In genomic region chr19:17680235-17680722, GRCh38 we compare ENCODE assay signal across 1 cellular context.
A peak's percentile ranks its signal among the peaks of the same experiment; 100 is the strongest.
TF ChIP-seq lines count a peak whose summit lies in the region.

No MANE protein-coding gene starts in this region.

TF ChIP-seq in K562, 482 proteins besides CTCF, POLR2A, EP300 and RAD21 (continued from another document and continues in another):
- TF ChIP-seq, protein P1, sequence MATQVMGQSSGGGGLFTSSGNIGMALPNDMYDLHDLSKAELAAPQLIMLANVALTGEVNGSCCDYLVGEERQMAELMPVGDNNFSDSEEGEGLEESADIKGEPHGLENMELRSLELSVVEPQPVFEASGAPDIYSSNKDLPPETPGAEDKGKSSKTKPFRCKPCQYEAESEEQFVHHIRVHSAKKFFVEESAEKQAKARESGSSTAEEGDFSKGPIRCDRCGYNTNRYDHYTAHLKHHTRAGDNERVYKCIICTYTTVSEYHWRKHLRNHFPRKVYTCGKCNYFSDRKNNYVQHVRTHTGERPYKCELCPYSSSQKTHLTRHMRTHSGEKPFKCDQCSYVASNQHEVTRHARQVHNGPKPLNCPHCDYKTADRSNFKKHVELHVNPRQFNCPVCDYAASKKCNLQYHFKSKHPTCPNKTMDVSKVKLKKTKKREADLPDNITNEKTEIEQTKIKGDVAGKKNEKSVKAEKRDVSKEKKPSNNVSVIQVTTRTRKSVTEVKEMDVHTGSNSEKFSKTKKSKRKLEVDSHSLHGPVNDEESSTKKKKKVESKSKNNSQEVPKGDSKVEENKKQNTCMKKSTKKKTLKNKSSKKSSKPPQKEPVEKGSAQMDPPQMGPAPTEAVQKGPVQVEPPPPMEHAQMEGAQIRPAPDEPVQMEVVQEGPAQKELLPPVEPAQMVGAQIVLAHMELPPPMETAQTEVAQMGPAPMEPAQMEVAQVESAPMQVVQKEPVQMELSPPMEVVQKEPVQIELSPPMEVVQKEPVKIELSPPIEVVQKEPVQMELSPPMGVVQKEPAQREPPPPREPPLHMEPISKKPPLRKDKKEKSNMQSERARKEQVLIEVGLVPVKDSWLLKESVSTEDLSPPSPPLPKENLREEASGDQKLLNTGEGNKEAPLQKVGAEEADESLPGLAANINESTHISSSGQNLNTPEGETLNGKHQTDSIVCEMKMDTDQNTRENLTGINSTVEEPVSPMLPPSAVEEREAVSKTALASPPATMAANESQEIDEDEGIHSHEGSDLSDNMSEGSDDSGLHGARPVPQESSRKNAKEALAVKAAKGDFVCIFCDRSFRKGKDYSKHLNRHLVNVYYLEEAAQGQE (CRISPR knock-in tag; IDR thresholded peaks at IDR 0.05; ENCODE audit: low read depth): peak; percentile 46; the same call in 1 of the 2 replicates
- TF ChIP-seq, protein P2, sequence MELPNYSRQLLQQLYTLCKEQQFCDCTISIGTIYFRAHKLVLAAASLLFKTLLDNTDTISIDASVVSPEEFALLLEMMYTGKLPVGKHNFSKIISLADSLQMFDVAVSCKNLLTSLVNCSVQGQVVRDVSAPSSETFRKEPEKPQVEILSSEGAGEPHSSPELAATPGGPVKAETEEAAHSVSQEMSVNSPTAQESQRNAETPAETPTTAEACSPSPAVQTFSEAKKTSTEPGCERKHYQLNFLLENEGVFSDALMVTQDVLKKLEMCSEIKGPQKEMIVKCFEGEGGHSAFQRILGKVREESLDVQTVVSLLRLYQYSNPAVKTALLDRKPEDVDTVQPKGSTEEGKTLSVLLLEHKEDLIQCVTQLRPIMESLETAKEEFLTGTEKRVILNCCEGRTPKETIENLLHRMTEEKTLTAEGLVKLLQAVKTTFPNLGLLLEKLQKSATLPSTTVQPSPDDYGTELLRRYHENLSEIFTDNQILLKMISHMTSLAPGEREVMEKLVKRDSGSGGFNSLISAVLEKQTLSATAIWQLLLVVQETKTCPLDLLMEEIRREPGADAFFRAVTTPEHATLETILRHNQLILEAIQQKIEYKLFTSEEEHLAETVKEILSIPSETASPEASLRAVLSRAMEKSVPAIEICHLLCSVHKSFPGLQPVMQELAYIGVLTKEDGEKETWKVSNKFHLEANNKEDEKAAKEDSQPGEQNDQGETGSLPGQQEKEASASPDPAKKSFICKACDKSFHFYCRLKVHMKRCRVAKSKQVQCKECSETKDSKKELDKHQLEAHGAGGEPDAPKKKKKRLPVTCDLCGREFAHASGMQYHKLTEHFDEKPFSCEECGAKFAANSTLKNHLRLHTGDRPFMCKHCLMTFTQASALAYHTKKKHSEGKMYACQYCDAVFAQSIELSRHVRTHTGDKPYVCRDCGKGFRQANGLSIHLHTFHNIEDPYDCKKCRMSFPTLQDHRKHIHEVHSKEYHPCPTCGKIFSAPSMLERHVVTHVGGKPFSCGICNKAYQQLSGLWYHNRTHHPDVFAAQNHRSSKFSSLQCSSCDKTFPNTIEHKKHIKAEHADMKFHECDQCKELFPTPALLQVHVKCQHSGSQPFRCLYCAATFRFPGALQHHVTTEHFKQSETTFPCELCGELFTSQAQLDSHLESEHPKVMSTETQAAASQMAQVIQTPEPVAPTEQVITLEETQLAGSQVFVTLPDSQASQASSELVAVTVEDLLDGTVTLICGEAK (IDR thresholded peaks at IDR 0.05): peak; percentile 69
- TF ChIP-seq, protein P2 (CRISPR knock-in tag; IDR thresholded peaks at IDR 0.05): no peak
- TF ChIP-seq XRCC4 (IDR thresholded peaks at IDR 0.05; ENCODE audit: extremely low read depth, insufficient read depth, insufficient read length) (no peak), ZNF280B (CRISPR knock-in tag; IDR thresholded peaks at IDR 0.05) (no peak), POLR2AphosphoS5 (IDR thresholded peaks at IDR 0.05; ENCODE audit: control insufficient read depth, insufficient read depth, low read depth, low read length) (0 out of 2 replicates have a peak, but pooled peaks have one; percentile 22), NKRF (IDR thresholded peaks at IDR 0.05; ENCODE audit: borderline replicate concordance) (no peak), LEF1 (IDR thresholded peaks at IDR 0.05) (no peak), ZC3H11A (IDR thresholded peaks at IDR 0.05; ENCODE audit: low read depth, low read length) (no peak), PTBP1 (IDR thresholded peaks at IDR 0.05; ENCODE audit: low read depth, low read length) (no peak), BHLHE40 (IDR thresholded peaks at IDR 0.05; ENCODE audit: low read length) (peak; percentile 57; the same call in 1 of the 2 replicates), EP400 (IDR thresholded peaks at IDR 0.05) (no peak; the same call in 1 of the 2 replicates), HMGN3 (IDR thresholded peaks at IDR 0.05; ENCODE audit: borderline replicate concordance, extremely low read depth, insufficient read length, low read depth, low read length) (peak; percentile 48), ZNF507 (tag; conservative IDR thresholded peaks at IDR 0.05) (no peak), ZNF57 (CRISPR knock-in tag; IDR thresholded peaks at IDR 0.05) (no peak), MAFG (tag; conservative IDR thresholded peaks at IDR 0.05) (no peak), PREB (CRISPR knock-in tag; IDR thresholded peaks at IDR 0.05) (no peak), TOE1 (IDR thresholded peaks at IDR 0.05; ENCODE audit: borderline replicate concordance) (no peak; the same call in 1 of the 2 replicates), TOE1 (CRISPR knock-in tag; IDR thresholded peaks at IDR 0.05; ENCODE audit: borderline replicate concordance, low read depth) (no peak), BRCA1 (IDR thresholded peaks at IDR 0.05) (no peak), BRCA1 (CRISPR knock-in tag; IDR thresholded peaks at IDR 0.05) (no peak), RBFOX2 (IDR thresholded peaks at IDR 0.05; ENCODE audit: low read depth, low read length) (peak; percentile 49), ARHGAP35 (IDR thresholded peaks at IDR 0.05; ENCODE audit: partially characterized antibody) (no peak), MIER1 (IDR thresholded peaks at IDR 0.05; ENCODE audit: low read depth) (no peak), TSC22D4 (tag; IDR thresholded peaks at IDR 0.05) (no peak), HMG20A (CRISPR knock-in tag; conservative IDR thresholded peaks at IDR 0.05) (no peak), CREB1 (IDR thresholded peaks at IDR 0.05) (peak; percentile 77), CREB1 (CRISPR knock-in tag; IDR thresholded peaks at IDR 0.05) (peak; percentile 67), KHSRP (IDR thresholded peaks at IDR 0.05) (no peak), SMARCC2 (IDR thresholded peaks at IDR 0.05; ENCODE audit: low read depth) (no peak)
- TF ChIP-seq, protein P3, sequence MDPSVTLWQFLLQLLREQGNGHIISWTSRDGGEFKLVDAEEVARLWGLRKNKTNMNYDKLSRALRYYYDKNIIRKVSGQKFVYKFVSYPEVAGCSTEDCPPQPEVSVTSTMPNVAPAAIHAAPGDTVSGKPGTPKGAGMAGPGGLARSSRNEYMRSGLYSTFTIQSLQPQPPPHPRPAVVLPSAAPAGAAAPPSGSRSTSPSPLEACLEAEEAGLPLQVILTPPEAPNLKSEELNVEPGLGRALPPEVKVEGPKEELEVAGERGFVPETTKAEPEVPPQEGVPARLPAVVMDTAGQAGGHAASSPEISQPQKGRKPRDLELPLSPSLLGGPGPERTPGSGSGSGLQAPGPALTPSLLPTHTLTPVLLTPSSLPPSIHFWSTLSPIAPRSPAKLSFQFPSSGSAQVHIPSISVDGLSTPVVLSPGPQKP (CRISPR knock-in tag; IDR thresholded peaks at IDR 0.05): no peak
- TF ChIP-seq, protein P4, sequence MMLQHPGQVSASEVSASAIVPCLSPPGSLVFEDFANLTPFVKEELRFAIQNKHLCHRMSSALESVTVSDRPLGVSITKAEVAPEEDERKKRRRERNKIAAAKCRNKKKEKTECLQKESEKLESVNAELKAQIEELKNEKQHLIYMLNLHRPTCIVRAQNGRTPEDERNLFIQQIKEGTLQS (IDR thresholded peaks at IDR 0.05): peak; percentile 73
- TF ChIP-seq, protein P4 (CRISPR knock-in tag; conservative IDR thresholded peaks at IDR 0.05): no peak
- TF ChIP-seq, protein P5, sequence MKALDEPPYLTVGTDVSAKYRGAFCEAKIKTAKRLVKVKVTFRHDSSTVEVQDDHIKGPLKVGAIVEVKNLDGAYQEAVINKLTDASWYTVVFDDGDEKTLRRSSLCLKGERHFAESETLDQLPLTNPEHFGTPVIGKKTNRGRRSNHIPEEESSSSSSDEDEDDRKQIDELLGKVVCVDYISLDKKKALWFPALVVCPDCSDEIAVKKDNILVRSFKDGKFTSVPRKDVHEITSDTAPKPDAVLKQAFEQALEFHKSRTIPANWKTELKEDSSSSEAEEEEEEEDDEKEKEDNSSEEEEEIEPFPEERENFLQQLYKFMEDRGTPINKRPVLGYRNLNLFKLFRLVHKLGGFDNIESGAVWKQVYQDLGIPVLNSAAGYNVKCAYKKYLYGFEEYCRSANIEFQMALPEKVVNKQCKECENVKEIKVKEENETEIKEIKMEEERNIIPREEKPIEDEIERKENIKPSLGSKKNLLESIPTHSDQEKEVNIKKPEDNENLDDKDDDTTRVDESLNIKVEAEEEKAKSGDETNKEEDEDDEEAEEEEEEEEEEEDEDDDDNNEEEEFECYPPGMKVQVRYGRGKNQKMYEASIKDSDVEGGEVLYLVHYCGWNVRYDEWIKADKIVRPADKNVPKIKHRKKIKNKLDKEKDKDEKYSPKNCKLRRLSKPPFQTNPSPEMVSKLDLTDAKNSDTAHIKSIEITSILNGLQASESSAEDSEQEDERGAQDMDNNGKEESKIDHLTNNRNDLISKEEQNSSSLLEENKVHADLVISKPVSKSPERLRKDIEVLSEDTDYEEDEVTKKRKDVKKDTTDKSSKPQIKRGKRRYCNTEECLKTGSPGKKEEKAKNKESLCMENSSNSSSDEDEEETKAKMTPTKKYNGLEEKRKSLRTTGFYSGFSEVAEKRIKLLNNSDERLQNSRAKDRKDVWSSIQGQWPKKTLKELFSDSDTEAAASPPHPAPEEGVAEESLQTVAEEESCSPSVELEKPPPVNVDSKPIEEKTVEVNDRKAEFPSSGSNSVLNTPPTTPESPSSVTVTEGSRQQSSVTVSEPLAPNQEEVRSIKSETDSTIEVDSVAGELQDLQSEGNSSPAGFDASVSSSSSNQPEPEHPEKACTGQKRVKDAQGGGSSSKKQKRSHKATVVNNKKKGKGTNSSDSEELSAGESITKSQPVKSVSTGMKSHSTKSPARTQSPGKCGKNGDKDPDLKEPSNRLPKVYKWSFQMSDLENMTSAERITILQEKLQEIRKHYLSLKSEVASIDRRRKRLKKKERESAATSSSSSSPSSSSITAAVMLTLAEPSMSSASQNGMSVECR (CRISPR knock-in tag; IDR thresholded peaks at IDR 0.05): no peak
